In the genomic region with DNA sequence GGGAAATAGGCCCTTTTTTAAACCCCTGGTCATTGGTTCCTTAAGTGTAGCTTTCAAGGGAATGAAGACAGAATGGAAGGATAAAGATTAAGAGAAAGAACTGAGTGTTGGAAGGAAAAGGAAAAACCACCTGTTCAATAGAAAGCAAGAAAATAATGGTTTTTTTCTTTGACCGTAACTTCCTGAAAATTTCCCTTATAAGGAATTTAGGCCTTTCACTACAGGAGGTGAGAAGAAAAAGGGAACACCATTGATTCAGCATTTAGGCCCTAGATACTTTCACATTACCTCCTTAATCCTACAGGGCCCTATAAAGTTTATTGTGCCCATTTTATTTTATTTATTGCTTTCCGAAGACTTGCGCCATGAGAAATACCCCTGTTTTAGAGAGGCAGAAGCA, we compare ENCODE assay signal across 25 cellular contexts. TPM values are rescaled to one million over a fixed set of nuclear protein-coding genes. Genes with fewer than 3 reads are reported as not detected.
DNase-seq lines count a peak whose midpoint lies in the region; ATAC-seq, FAIRE-seq and TF ChIP-seq lines count a peak whose summit lies in the region.
"Had no signal": no experiment of that assay in that cellular context is flagged by ENCODE, and none has a peak within 500 bp of the region (broad histone marks: within the 10 kb centered on the region; RNA-seq: fewer than 3 reads in every experiment).

No MANE protein-coding gene starts in this region.

- TSS peak; percentile 36 for BruUV-seq in OCI-LY7 (replicated peaks; lab: Mats Ljungman, UMichigan)

- TF ChIP-seq POLR2A in H1 (IDR thresholded peaks at IDR 0.05; ENCODE audit: control extremely low read depth in 1 of 2, low read depth in 2 of 2, low read length in 2 of 2) = no peak

- H3K27ac ChIP-seq in OCI-LY7 (ENCODE audit: low read depth, low read length, poor library complexity, severe bottlenecking) = no peak overlapping the region
- no peak overlapping the region for H3K27ac ChIP-seq in H1 (ENCODE audit: low read depth, low read length)
- peak overlapping the region; percentile 3 for H3K27ac ChIP-seq in substantia nigra (ENCODE audit: low read depth, low read length, poor library complexity, severe bottlenecking)
- H3K27ac ChIP-seq: ascending aorta, Peyer's patch, SJCRH30 had no signal

- H3K18ac ChIP-seq in H1 (ENCODE audit: extremely low read depth, low read length) = no peak overlapping the region

- H3K79me2 ChIP-seq in OCI-LY7 (ENCODE audit: insufficient read depth, low read depth, low read length) = peaks cover 85% of the 10 kb centered on the region
- H3K79me2 ChIP-seq in H1 (ENCODE audit: control insufficient read depth in 1 of 2, insufficient read depth in 2 of 2, low read length in 2 of 2) = peaks cover 0 to 66% of the 10 kb centered on the region in 2 experiments; a peak in 3 of 4 replicates

- H3K9me3 ChIP-seq in OCI-LY7 (ENCODE audit: low read length) (no peaks in the 10 kb centered on the region), H1 (ENCODE audit: insufficient read depth in 2 of 2, low read depth in 1 of 2, low read length in 1 of 2) (no peaks in the 10 kb centered on the region)
- H3K9me3 ChIP-seq: ascending aorta, Caco-2, MG63, Peyer's patch, SJCRH30 had no signal

- H4K8ac ChIP-seq in H1 (ENCODE audit: extremely low read depth, insufficient read depth, low read length) = no peak overlapping the region

- no peaks in the 10 kb centered on the region for H3K27me3 ChIP-seq in H1 (replicated peaks in 1 of 4; ENCODE audit: control insufficient read depth in 3 of 4, extremely low read depth in 1 of 4, insufficient read depth in 3 of 4, low read length in 3 of 4)
- H3K27me3 ChIP-seq: ascending aorta, MG63, Peyer's patch, SJCRH30 had no signal

- no peak overlapping the region for H3K9ac ChIP-seq in H1 (replicated peaks in 1 of 4; ENCODE audit: extremely low read depth in 1 of 4, low read depth in 3 of 4, low read length in 3 of 4)

- no peak overlapping the region for H4K91ac ChIP-seq in H1 (replicated peaks; ENCODE audit: insufficient read length, low read length)

- no peak for TF ChIP-seq EP300 in H1 (IDR thresholded peaks at IDR 0.05; ENCODE audit: borderline replicate concordance in 1 of 2, low read depth in 2 of 2, low read length in 2 of 2)

- no peak overlapping the region for H3K4me3 Mint-ChIP-seq in activated naive CD4-positive, alpha-beta T cell treated with anti-CD3 and anti-CD28 coated beads, Interleukin-2, amount 50 U/mL, for 24 hours
- H3K4me3 Mint-ChIP-seq: activated naive CD8-positive, alpha-beta T cell treated with anti-CD3 and anti-CD28 coated beads for 36 hours had no signal

- H3K9me3 Mint-ChIP-seq in activated naive CD4-positive, alpha-beta T cell treated with anti-CD3 and anti-CD28 coated beads, Interleukin-2, amount 50 U/mL, for 24 hours = no peaks in the 10 kb centered on the region
- H3K9me3 Mint-ChIP-seq in activated naive CD4-positive, alpha-beta T cell treated with anti-CD3 and anti-CD28 coated beads, Interleukin-2, amount 50 U/mL, for 72 hours = no peaks in the 10 kb centered on the region
- H3K9me3 Mint-ChIP-seq: activated naive CD8-positive, alpha-beta T cell treated with anti-CD3 and anti-CD28 coated beads for 36 hours; activated T-helper 2 cell treated with anti-CD3 and anti-CD28 coated beads, Interferon-gamma antibody, Interleukin-2, Interleukin-4, amounts not matched to agents 10 μg/mL and 5 μg/mL and 100 μg/mL, durations not matched to agents 14 hours and 24 hours and 36 hours; T-cell had no signal

- TF ChIP-seq CTCF in OCI-LY7 (conservative IDR thresholded peaks at IDR 0.05; ENCODE audit: low read length) (no peak), H1 (IDR thresholded peaks at IDR 0.05; ENCODE audit: control extremely low read depth in 1 of 3, insufficient read depth in 1 of 3, low read depth in 1 of 3, low read length in 3 of 3) (no peak)

- no peaks in the 10 kb centered on the region for H3K9me2 ChIP-seq in OCI-LY7 (ENCODE audit: insufficient read depth, low read length)

- no peak overlapping the region for H3K56ac ChIP-seq in H1 (replicated peaks; ENCODE audit: insufficient read length, low read depth, low read length)

- WGBS in H1 (ENCODE audit: extremely low coverage in 1 of 2, insufficient coverage in 1 of 2, insufficient read length in 1 of 2, insufficient replicate concordance in 2 of 2, low coverage in 1 of 2, low lambda C conversion rate in 2 of 2, missing lambda C conversion rate in 1 of 2), 2 experiments = 97% methylated on average over 3 of the region's 3 CpGs; no CpG with 5 or more reads in 1 of the 2 experiments

- H3K27me3 Mint-ChIP-seq in activated naive CD4-positive, alpha-beta T cell treated with anti-CD3 and anti-CD28 coated beads, Interleukin-2, amount 50 U/mL, for 24 hours = no peaks in the 10 kb centered on the region
- H3K27me3 Mint-ChIP-seq: activated naive CD8-positive, alpha-beta T cell treated with anti-CD3 and anti-CD28 coated beads for 36 hours; T-cell had no signal

- peaks cover 59% of the 10 kb centered on the region for H3K4me1 Mint-ChIP-seq in activated naive CD4-positive, alpha-beta T cell treated with anti-CD3 and anti-CD28 coated beads, Interleukin-2, amount 50 U/mL, for 24 hours

- no peak overlapping the region for H2BK5ac ChIP-seq in H1 (ENCODE audit: low read depth, low read length)

- no peak overlapping the region for H3K14ac ChIP-seq in H1 (ENCODE audit: insufficient read length)

- H2AK5ac ChIP-seq in H1 (ENCODE audit: low read depth, low read length) = no peak overlapping the region

- CTCF ChIA-PET in OCI-LY7 (lab: Charles Lee; ENCODE audit: unreplicated experiment) = no interaction called here
- CTCF ChIA-PET in H1 (lab: Charles Lee; ENCODE audit: partially characterized antibody) = interaction anchor here (0.9 to 2.0 kb wide), 4 partner anchors 9 to 28 kb away, joined by 3 to 8 read pairs (median 5); no protein-coding TSS in a partner anchor

- peak overlapping the region; percentile 75 for H3K27ac Mint-ChIP-seq in activated naive CD4-positive, alpha-beta T cell treated with anti-CD3 and anti-CD28 coated beads, Interleukin-2, amount 50 U/mL, for 24 hours
- no peak overlapping the region for H3K27ac Mint-ChIP-seq in activated naive CD4-positive, alpha-beta T cell treated with anti-CD3 and anti-CD28 coated beads, Interleukin-2, amount 50 U/mL, for 72 hours
- H3K27ac Mint-ChIP-seq: activated naive CD8-positive, alpha-beta T cell treated with anti-CD3 and anti-CD28 coated beads for 36 hours; activated T-helper 2 cell treated with anti-CD3 and anti-CD28 coated beads, Interferon-gamma antibody, Interleukin-2, Interleukin-4, amounts not matched to agents 10 μg/mL and 5 μg/mL and 100 μg/mL, durations not matched to agents 14 hours and 24 hours and 36 hours had no signal

- H2BK120ac ChIP-seq in H1 (replicated peaks; ENCODE audit: low read depth, low read length) = no peak overlapping the region

- H2BK20ac ChIP-seq in H1 (ENCODE audit: low read length) = no peak overlapping the region

- H4K20me1 ChIP-seq in OCI-LY7 (ENCODE audit: insufficient read depth, low read length) (peaks cover 5% of the 10 kb centered on the region), H1 (replicated peaks in 1 of 2; ENCODE audit: control insufficient read depth in 1 of 2, insufficient read depth in 2 of 2, low read length in 2 of 2) (peaks cover 0 to 2% of the 10 kb centered on the region in 2 experiments)

- no peak for FAIRE-seq in H1 (lab: Jason Lieb, UNC)

- no peak overlapping the region for H2BK15ac ChIP-seq in H1 (ENCODE audit: low read length)

- H3K36me3 ChIP-seq in OCI-LY7 (ENCODE audit: insufficient read depth, low read length) (peaks cover 32% of the 10 kb centered on the region), H1 (ENCODE audit: control insufficient read depth in 2 of 4, insufficient read depth in 4 of 4, low read length in 3 of 4) (no peaks in the 10 kb centered on the region)

- H3K4me2 ChIP-seq in OCI-LY7 (ENCODE audit: low read length) (no peak overlapping the region), H1 (ENCODE audit: insufficient read depth in 1 of 2, low read depth in 2 of 2, low read length in 2 of 2) (no peak overlapping the region)

- H3K4ac ChIP-seq in H1 (replicated peaks; ENCODE audit: insufficient read length, low read depth, low read length) = no peak overlapping the region

- H4K5ac ChIP-seq in H1 (ENCODE audit: insufficient read length, low read depth, low read length) = no peak overlapping the region

- H3K23ac ChIP-seq in H1 (ENCODE audit: insufficient read length) = no peak overlapping the region

- H2AFZ ChIP-seq in OCI-LY7 (ENCODE audit: low read length) (no peak overlapping the region), H1 (ENCODE audit: low read length) (no peak overlapping the region)

- peaks cover 7% of the 10 kb centered on the region for H3K4me1 ChIP-seq in OCI-LY7 (ENCODE audit: insufficient read depth, low read length, poor library complexity, severe bottlenecking)
- H3K4me1 ChIP-seq in H1 (replicated peaks in 1 of 4; ENCODE audit: control insufficient read depth in 3 of 4, insufficient read depth in 4 of 4, low read length in 3 of 4) = peaks cover 0 to 3% (median 0%) of the 10 kb centered on the region in 4 experiments; a peak in 3 of 7 replicates
- H3K4me1 ChIP-seq: Caco-2, SJCRH30 had no signal

- no peak for DNase-seq in activated naive CD4-positive, alpha-beta T cell treated with anti-CD3 and anti-CD28 coated beads, Interleukin-2, amount 50 U/mL, for 72 hours (ENCODE audit: low spot score in 2 of 2)
- DNase-seq in OCI-LY7 (ENCODE audit: low spot score) (no peak), H1 (ENCODE audit: low read depth in 1 of 2, low spot score in 2 of 2) (no peak), substantia nigra (lab: John Stamatoyannopoulos, UW) (no peak), pons (ENCODE audit: low spot score) (no peak), DMS114 treated with DMSO at 0.1 percent for 48 hours (lab: John Stamatoyannopoulos, UW; ENCODE audit: unreplicated experiment) (no peak), NCI-H1694 (lab: John Stamatoyannopoulos, UW) (no peak)
- DNase-seq: activated CD4-positive, alpha-beta T cell treated with anti-CD3 and anti-CD28 coated beads for 48 hours; activated naive CD8-positive, alpha-beta T cell treated with anti-CD3 and anti-CD28 coated beads for 36 hours; AML-193; Caco-2; central memory CD4-positive, alpha-beta T cell; dermis blood vessel endothelial cell; DMS79 treated with DMSO at 0.1 percent for 48 hours; kidney glomerular epithelial cell; MG63; NCI-H1417 treated with DMSO at 0.1 percent for 48 hours; NCI-H446 treated with DMSO at 0.1 percent for 48 hours; Peyer's patch; SJCRH30; T-cell; trophoblast cell had no signal

- no peak overlapping the region for H3K4me3 ChIP-seq in OCI-LY7 (ENCODE audit: low read depth, low read length, poor library complexity, severe bottlenecking)
- H3K4me3 ChIP-seq in H1 (ENCODE audit: extremely low read depth in 1 of 4, insufficient read depth in 2 of 4, low read depth in 3 of 4, low read length in 4 of 4) = no peak overlapping the region
- H3K4me3 ChIP-seq: ascending aorta, MG63, Peyer's patch, SJCRH30 had no signal

- no peak for TF ChIP-seq RAD21 in H1 (IDR thresholded peaks at IDR 0.05 in 1 of 2, conservative IDR thresholded peaks at IDR 0.05 in 1 of 2; ENCODE audit: low read depth in 2 of 2, low read length in 2 of 2)

- H2BK12ac ChIP-seq in H1 (ENCODE audit: low read depth, low read length) = no peak overlapping the region

- no peaks in the 10 kb centered on the region; the same call in 1 of the 2 replicates for H3K79me1 ChIP-seq in H1 (ENCODE audit: low read depth, low read length)

- H3K23me2 ChIP-seq in H1 (ENCODE audit: low read depth, low read length) = no peaks in the 10 kb centered on the region

- ATAC-seq in activated naive CD4-positive, alpha-beta T cell treated with anti-CD3 and anti-CD28 coated beads, Interleukin-2, amount 50 U/mL, for 72 hours = no peak
- ATAC-seq: T-cell had no signal

- POLR2A ChIA-PET in OCI-LY7 (lab: Charles Lee) = no interaction called here
- POLR2A ChIA-PET in H1 (lab: Charles Lee; ENCODE audit: partially characterized antibody) = interaction anchor here (0.6 to 1.5 kb wide), 2 partner anchors 12 to 59 kb away, joined by 3 to 4 read pairs; no protein-coding TSS in a partner anchor

- intact Hi-C loops in OCI-LY7 (cut with micrococcal nuclease; ENCODE audit: unreplicated experiment) = no loop called here

- H3K36me3 Mint-ChIP-seq in activated naive CD4-positive, alpha-beta T cell treated with anti-CD3 and anti-CD28 coated beads, Interleukin-2, amount 50 U/mL, for 24 hours = no peaks in the 10 kb centered on the region
- no peaks in the 10 kb centered on the region for H3K36me3 Mint-ChIP-seq in activated naive CD4-positive, alpha-beta T cell treated with anti-CD3 and anti-CD28 coated beads, Interleukin-2, amount 50 U/mL, for 72 hours
- H3K36me3 Mint-ChIP-seq: T-cell had no signal

RNA-seq across cellular contexts. Expression of a gene that starts 18.9 kb away (rescaled TPM):
- total RNA-seq in activated naive CD4-positive, alpha-beta T cell treated with anti-CD3 and anti-CD28 coated beads, Interleukin-2, amount 50 U/mL, for 72 hours = 100 to 1,000 TPM in 1 of 2 donors, 10 to 100 TPM in 1; 62.0 to 103 TPM
- 16.6 and 19.5 TPM in 2 replicates for total RNA-seq in OCI-LY7 (2014; rRNA removed; shearing (Covaris generic))
- total RNA-seq in OCI-LY7 (2022) = 36.3 and 40.7 TPM in 2 replicates
- total RNA-seq in H1 (2021; fragmentation: NEBNext Ultra II Directional; extraction: Animal tissue kit (Norgen Biotek cat#: 25700)) = 116 and 120 TPM in 2 replicates
- 22.0 and 24.2 TPM in 2 replicates for polyA plus RNA-seq in H1 (2011; rRNA removed)
- 26.1 TPM for polyA plus RNA-seq in H1 (2011; cell fraction: cytosol; rRNA removed)
- polyA plus RNA-seq in H1 (2011; cell fraction: nucleus; rRNA removed) = 15.4 TPM
- polyA plus RNA-seq in H1 (2012, experiment 1 of 2) = 29.4 to 37.6 TPM (median 31.3 TPM) in 4 replicates
- 16.3 TPM for polyA plus RNA-seq in H1 (2012, experiment 2 of 2)
- 35.5 TPM for polyA plus RNA-seq in H1 (2013, experiment 1 of 2)
- 33.6 TPM for polyA plus RNA-seq in H1 (2013, experiment 2 of 2)
- 63.9 and 90.5 TPM in 2 replicates for polyA minus RNA-seq in H1 (2011; rRNA and poly(A)+ RNA removed)
- polyA minus RNA-seq in H1 (2011; cell fraction: cytosol; rRNA and poly(A)+ RNA removed) = 34.0 TPM
- polyA minus RNA-seq in H1 (2011; cell fraction: nucleus; rRNA and poly(A)+ RNA removed) = 20.9 TPM

RNA-seq across cellular contexts. Expression of a gene that starts 52.7 kb away (rescaled TPM):
- total RNA-seq in activated naive CD4-positive, alpha-beta T cell treated with anti-CD3 and anti-CD28 coated beads, Interleukin-2, amount 50 U/mL, for 72 hours = 10 to 100 TPM; 71.9 to 81.7 TPM
- total RNA-seq in OCI-LY7 (2014; rRNA removed; shearing (Covaris generic)) = 42.0 and 47.5 TPM in 2 replicates
- total RNA-seq in OCI-LY7 (2022) = 46.4 and 47.3 TPM in 2 replicates
- 45.4 and 46.9 TPM in 2 replicates for total RNA-seq in H1 (2021; fragmentation: NEBNext Ultra II Directional; extraction: Animal tissue kit (Norgen Biotek cat#: 25700))
- polyA plus RNA-seq in H1 (2011; rRNA removed) = 31.3 and 31.6 TPM in 2 replicates
- 24.5 TPM for polyA plus RNA-seq in H1 (2011; cell fraction: cytosol; rRNA removed)
- polyA plus RNA-seq in H1 (2011; cell fraction: nucleus; rRNA removed) = 30.3 TPM
- 26.6 to 30.9 TPM (median 28.9 TPM) in 4 replicates for polyA plus RNA-seq in H1 (2012, experiment 1 of 2)
- polyA plus RNA-seq in H1 (2012, experiment 2 of 2) = 20.3 TPM
- 24.0 TPM for polyA plus RNA-seq in H1 (2013, experiment 1 of 2)
- polyA plus RNA-seq in H1 (2013, experiment 2 of 2) = 22.5 TPM
- 39.3 and 45.1 TPM in 2 replicates for polyA minus RNA-seq in H1 (2011; rRNA and poly(A)+ RNA removed)
- 20.0 TPM for polyA minus RNA-seq in H1 (2011; cell fraction: cytosol; rRNA and poly(A)+ RNA removed)
- 18.6 TPM for polyA minus RNA-seq in H1 (2011; cell fraction: nucleus; rRNA and poly(A)+ RNA removed)

RNA-seq across cellular contexts. Expression of a gene that starts 54.0 kb away (rescaled TPM):
- 10 to 100 TPM; 20.3 to 35.0 TPM for total RNA-seq in activated naive CD4-positive, alpha-beta T cell treated with anti-CD3 and anti-CD28 coated beads, Interleukin-2, amount 50 U/mL, for 72 hours
- 10.0 and 11.3 TPM in 2 replicates for total RNA-seq in OCI-LY7 (2014; rRNA removed; shearing (Covaris generic))
- total RNA-seq in OCI-LY7 (2022) = 35.9 and 38.8 TPM in 2 replicates
- total RNA-seq in H1 (2021; fragmentation: NEBNext Ultra II Directional; extraction: Animal tissue kit (Norgen Biotek cat#: 25700)) = 24.6 and 25.3 TPM in 2 replicates
- polyA plus RNA-seq in H1 (2011; rRNA removed) = 32.7 and 39.6 TPM in 2 replicates
- polyA plus RNA-seq in H1 (2011; cell fraction: cytosol; rRNA removed) = 23.6 TPM
- polyA plus RNA-seq in H1 (2011; cell fraction: nucleus; rRNA removed) = 31.0 TPM
- polyA plus RNA-seq in H1 (2012, experiment 1 of 2) = 15.8 to 27.3 TPM (median 23.5 TPM) in 4 replicates
- polyA plus RNA-seq in H1 (2012, experiment 2 of 2) = 24.5 TPM
- polyA plus RNA-seq in H1 (2013, experiment 1 of 2) = 23.0 TPM
- polyA plus RNA-seq in H1 (2013, experiment 2 of 2) = 25.3 TPM
- 16.2 and 21.4 TPM in 2 replicates for polyA minus RNA-seq in H1 (2011; rRNA and poly(A)+ RNA removed)
- polyA minus RNA-seq in H1 (2011; cell fraction: cytosol; rRNA and poly(A)+ RNA removed) = 13.9 TPM
- polyA minus RNA-seq in H1 (2011; cell fraction: nucleus; rRNA and poly(A)+ RNA removed) = 10.3 TPM
